In genomic region chr2:224084266-224084892, GRCh38 we compare ENCODE assay signal across 22 cellular contexts. TPM values are rescaled to one million over a fixed set of nuclear protein-coding genes. Genes with fewer than 3 reads are reported as not detected.
A peak's percentile ranks its signal among the peaks of the same experiment; 100 is the strongest.
DNase-seq lines count a peak whose midpoint lies in the region; ATAC-seq and TF ChIP-seq lines count a peak whose summit lies in the region.
"Had no signal": no experiment of that assay in that cellular context is flagged by ENCODE, and none has a peak within 500 bp of the region (broad histone marks: within the 10 kb centered on the region; RNA-seq: fewer than 3 reads in every experiment).

No MANE protein-coding gene starts in this region.

- H3K27ac ChIP-seq in right cardiac atrium (ENCODE audit: low read length) = peak overlapping the region; percentile 62
- no peak overlapping the region for H3K27ac ChIP-seq in prostate gland
- no peak overlapping the region for H3K27ac ChIP-seq in CD8-positive, alpha-beta memory T cell (ENCODE audit: low read depth, low read length)
- H3K27ac ChIP-seq: KMS-11, thyroid gland had no signal

- H3K27ac Mint-ChIP-seq in activated CD4-positive, alpha-beta T cell treated with anti-CD3 and anti-CD28 coated beads for 36 hours = no peak overlapping the region
- H3K27ac Mint-ChIP-seq in WTC11 (no peak overlapping the region), type B pancreatic cell (no peak overlapping the region)
- peak overlapping the region in 1 of 8 donors; percentile 6 for H3K27ac Mint-ChIP-seq in CD8-positive, alpha-beta memory T cell
- H3K27ac Mint-ChIP-seq: activated B cell treated with CpG ODN at 0.5 μM for 24 hours; activated T-helper 2 cell treated with anti-CD3 and anti-CD28 coated beads, Interferon-gamma antibody, Interleukin-2, Interleukin-4, amounts not matched to agents 10 μg/mL and 5 μg/mL and 100 μg/mL, durations not matched to agents 14 hours and 24 hours and 36 hours; T-helper 1 cell treated with Interleukin-12 subunit alpha and Interleukin-12 subunit beta and Interleukin-4 antibody, amounts not matched to agents 30 μg/mL and 1 μg/mL, for 36 hours had no signal

- POLR2A ChIA-PET in activated CD4-positive, alpha-beta T cell treated with anti-CD3 and anti-CD28 coated beads for 36 hours (lab: Charles Lee) = no interaction called here
- POLR2A ChIA-PET in WTC11 (lab: Charles Lee) = no interaction called here
- POLR2A ChIA-PET in CD8-positive, alpha-beta memory T cell (lab: Charles Lee) = no interaction called here

- no peaks in the 10 kb centered on the region for H3K9me3 ChIP-seq in right cardiac atrium (ENCODE audit: control insufficient read depth, low read length)
- no peaks in the 10 kb centered on the region for H3K9me3 ChIP-seq in prostate gland
- H3K9me3 ChIP-seq in CD8-positive, alpha-beta memory T cell (ENCODE audit: low read length) = no peaks in the 10 kb centered on the region
- H3K9me3 ChIP-seq: thyroid gland had no signal

- H3K4me1 Mint-ChIP-seq in activated CD4-positive, alpha-beta T cell treated with anti-CD3 and anti-CD28 coated beads for 36 hours = peaks cover 8% of the 10 kb centered on the region
- H3K4me1 Mint-ChIP-seq in WTC11 (no peaks in the 10 kb centered on the region; the same call in 1 of the 2 replicates), type B pancreatic cell (ENCODE audit: unreplicated experiment) (peaks cover 5% of the 10 kb centered on the region)
- no peaks in the 10 kb centered on the region for H3K4me1 Mint-ChIP-seq in CD8-positive, alpha-beta memory T cell
- H3K4me1 Mint-ChIP-seq: activated B cell treated with CpG ODN at 0.5 μM for 24 hours had no signal

- H3K27me3 Mint-ChIP-seq in activated CD4-positive, alpha-beta T cell treated with anti-CD3 and anti-CD28 coated beads for 36 hours = peaks cover 5% of the 10 kb centered on the region
- no peaks in the 10 kb centered on the region for H3K27me3 Mint-ChIP-seq in WTC11 (ENCODE audit: low read depth)
- H3K27me3 Mint-ChIP-seq in type B pancreatic cell = peaks cover 4% of the 10 kb centered on the region
- H3K27me3 Mint-ChIP-seq in CD8-positive, alpha-beta memory T cell = peaks cover 2 to 24% of the 10 kb centered on the region in 2 donors

- TF ChIP-seq CTCF in WTC11 (IDR thresholded peaks at IDR 0.05) = no peak
- TF ChIP-seq CTCF in type B pancreatic cell (conservative IDR thresholded peaks at IDR 0.05) = no peak
- TF ChIP-seq CTCF in prostate gland (IDR thresholded peaks at IDR 0.05) = no peak

- intact Hi-C loops in activated CD4-positive, alpha-beta T cell treated with anti-CD3 and anti-CD28 coated beads for 36 hours (cut with DNase I, micrococcal nuclease) = no loop called here
- intact Hi-C loops in right cardiac atrium (cut with DNase I) = no loop called here
- intact Hi-C loops in prostate gland (cut with DNase I) = no loop called here

- H3K4me1 ChIP-seq in right cardiac atrium (ENCODE audit: control insufficient read depth, insufficient read depth, low read length) = no peaks in the 10 kb centered on the region
- peaks cover 2% of the 10 kb centered on the region for H3K4me1 ChIP-seq in prostate gland (replicated peaks)
- H3K4me1 ChIP-seq in CD8-positive, alpha-beta memory T cell (ENCODE audit: insufficient read depth, low read length) = no peaks in the 10 kb centered on the region

- no peak for DNase-seq in activated CD4-positive, alpha-beta T cell treated with anti-CD3 and anti-CD28 coated beads for 36 hours
- no peak for DNase-seq in activated CD4-positive, alpha-beta T cell treated with anti-CD3 and anti-CD28 coated beads, Interleukin-2, amount 50 U/mL, for 48 hours
- no peak for DNase-seq in WTC11 (ENCODE audit: low spot score)
- peak in 2 of 3 donors; percentile 22 to 44 for DNase-seq in right cardiac atrium
- no peak for DNase-seq in type B pancreatic cell (ENCODE audit: extremely low spot score, unreplicated experiment)
- no peak for DNase-seq in prostate gland (ENCODE audit: low spot score)
- DNase-seq in Kasumi-1 (lab: John Stamatoyannopoulos, UW) = no peak
- no peak for DNase-seq in CD8-positive, alpha-beta memory T cell
- DNase-seq: 8988T; activated B cell treated with CpG ODN at 0.5 μM for 24 hours; activated CD8-positive, alpha-beta memory T cell treated with anti-CD3 and anti-CD28 coated beads for 24 hours; C1 segment of cervical spinal cord; caudate nucleus; effector CD4-positive, alpha-beta T cell; islet precursor cell; stimulated activated CD4-positive, alpha-beta T cell treated with anti-CD3 and anti-CD28 coated beads, Interleukin-4, amount 100 ng/mL, for 4 hours; stimulated activated CD8-positive, alpha-beta memory T cell treated with anti-CD3 and anti-CD28 coated beads, Interleukin-4, amount 100 ng/mL, for 48 hours; thyroid gland had no signal

- CTCF ChIA-PET in activated CD4-positive, alpha-beta T cell treated with anti-CD3 and anti-CD28 coated beads for 36 hours (lab: Charles Lee) = interaction anchor here (0.6 kb wide), 1 partner anchor 259 kb away, joined by 3 read pairs; no protein-coding TSS in a partner anchor
- CTCF ChIA-PET in WTC11 (lab: Charles Lee) = interaction anchor here (1.4 kb wide), 1 partner anchor 114 kb away, joined by 7 read pairs; no protein-coding TSS in a partner anchor
- CTCF ChIA-PET in CD8-positive, alpha-beta memory T cell (lab: Charles Lee) = no interaction called here

- H3K4me3 ChIP-seq in right cardiac atrium (ENCODE audit: low read length) = no peak overlapping the region
- H3K4me3 ChIP-seq in prostate gland = no peak overlapping the region
- H3K4me3 ChIP-seq in CD8-positive, alpha-beta memory T cell (ENCODE audit: low read length) = no peak overlapping the region
- H3K4me3 ChIP-seq: skin epidermis, thyroid gland had no signal

- no peaks in the 10 kb centered on the region for H3K9me3 Mint-ChIP-seq in activated CD4-positive, alpha-beta T cell treated with anti-CD3 and anti-CD28 coated beads for 36 hours (ENCODE audit: low read depth)
- peaks cover 4% of the 10 kb centered on the region for H3K9me3 Mint-ChIP-seq in WTC11
- H3K9me3 Mint-ChIP-seq in type B pancreatic cell = peaks cover 4% of the 10 kb centered on the region
- H3K9me3 Mint-ChIP-seq in CD8-positive, alpha-beta memory T cell = no peaks in the 10 kb centered on the region
- H3K9me3 Mint-ChIP-seq: activated B cell treated with CpG ODN at 0.5 μM for 24 hours; activated T-helper 2 cell treated with anti-CD3 and anti-CD28 coated beads, Interferon-gamma antibody, Interleukin-2, Interleukin-4, amounts not matched to agents 10 μg/mL and 5 μg/mL and 100 μg/mL, durations not matched to agents 14 hours and 24 hours and 36 hours; T-helper 1 cell treated with Interleukin-12 subunit alpha and Interleukin-12 subunit beta and Interleukin-4 antibody, amounts not matched to agents 30 μg/mL and 1 μg/mL, for 36 hours had no signal

- peak; percentile 61 for ATAC-seq in activated CD4-positive, alpha-beta T cell treated with anti-CD3 and anti-CD28 coated beads for 36 hours
- ATAC-seq in WTC11 = no peak
- peak; percentile 82 to 96 for ATAC-seq in right cardiac atrium

- no peaks in the 10 kb centered on the region for H3K27me3 ChIP-seq in right cardiac atrium (ENCODE audit: control insufficient read depth, insufficient read depth)
- no peaks in the 10 kb centered on the region for H3K27me3 ChIP-seq in prostate gland (replicated peaks; ENCODE audit: insufficient read depth)
- H3K27me3 ChIP-seq in CD8-positive, alpha-beta memory T cell (ENCODE audit: insufficient read depth, low read length, poor library complexity, severe bottlenecking) = no peaks in the 10 kb centered on the region
- H3K27me3 ChIP-seq: thyroid gland had no signal

- no peaks in the 10 kb centered on the region for H3K36me3 ChIP-seq in prostate gland
- no peaks in the 10 kb centered on the region for H3K36me3 ChIP-seq in CD8-positive, alpha-beta memory T cell (ENCODE audit: insufficient read depth, low read length)
- H3K36me3 ChIP-seq: thyroid gland had no signal

- TF ChIP-seq POLR2A in prostate gland (IDR thresholded peaks at IDR 0.05) = no peak

- H3K36me3 Mint-ChIP-seq in activated CD4-positive, alpha-beta T cell treated with anti-CD3 and anti-CD28 coated beads for 36 hours (ENCODE audit: low read depth) = no peaks in the 10 kb centered on the region
- H3K36me3 Mint-ChIP-seq in WTC11 = no peaks in the 10 kb centered on the region
- H3K36me3 Mint-ChIP-seq in type B pancreatic cell = no peaks in the 10 kb centered on the region
- H3K36me3 Mint-ChIP-seq in CD8-positive, alpha-beta memory T cell = no peaks in the 10 kb centered on the region

- H3K4me3 Mint-ChIP-seq in activated CD4-positive, alpha-beta T cell treated with anti-CD3 and anti-CD28 coated beads for 36 hours = no peak overlapping the region
- H3K4me3 Mint-ChIP-seq in WTC11 (no peak overlapping the region), type B pancreatic cell (peak overlapping the region; percentile 12)
- no peak overlapping the region for H3K4me3 Mint-ChIP-seq in CD8-positive, alpha-beta memory T cell
- H3K4me3 Mint-ChIP-seq: activated B cell treated with CpG ODN at 0.5 μM for 24 hours; T-helper 1 cell treated with Interleukin-12 subunit alpha and Interleukin-12 subunit beta and Interleukin-4 antibody, amounts not matched to agents 30 μg/mL and 1 μg/mL, for 36 hours had no signal

- WGBS in right cardiac atrium = 90% methylated on average over 3 of the region's 3 CpGs
- WGBS in prostate gland = 87% methylated on average over 3 of the region's 3 CpGs

TF ChIP-seq in WTC11, 78 proteins besides CTCF, POLR2A, EP300 and RAD21 (continues in another document):
- TF ChIP-seq USF1 (CRISPR knock-in tag; IDR thresholded peaks at IDR 0.05) (0 out of 2 replicates have a peak, but pooled peaks have one; percentile 47), NFE2L1 (CRISPR knock-in tag; IDR thresholded peaks at IDR 0.05) (no peak)
- TF ChIP-seq, protein P1, sequence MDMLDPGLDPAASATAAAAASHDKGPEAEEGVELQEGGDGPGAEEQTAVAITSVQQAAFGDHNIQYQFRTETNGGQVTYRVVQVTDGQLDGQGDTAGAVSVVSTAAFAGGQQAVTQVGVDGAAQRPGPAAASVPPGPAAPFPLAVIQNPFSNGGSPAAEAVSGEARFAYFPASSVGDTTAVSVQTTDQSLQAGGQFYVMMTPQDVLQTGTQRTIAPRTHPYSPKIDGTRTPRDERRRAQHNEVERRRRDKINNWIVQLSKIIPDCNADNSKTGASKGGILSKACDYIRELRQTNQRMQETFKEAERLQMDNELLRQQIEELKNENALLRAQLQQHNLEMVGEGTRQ (CRISPR knock-in tag; IDR thresholded peaks at IDR 0.05) = peak; percentile 70

RNA-seq across cellular contexts. Expression of gene SERPINE2, which starts 45.3 kb away (rescaled TPM):
- total RNA-seq in activated CD4-positive, alpha-beta T cell treated with anti-CD3 and anti-CD28 coated beads for 36 hours = 10 to 100 TPM; 30.9 to 46.6 TPM
- 53.1 to 60.4 TPM (median 54.2 TPM) in 3 replicates for total RNA-seq in WTC11 (2021)
- total RNA-seq in right cardiac atrium = 10 to 100 TPM; 15.4 to 49.4 (median 25.6) TPM
- polyA plus RNA-seq in right cardiac atrium = 24.2 TPM
- total RNA-seq in type B pancreatic cell (ENCODE audit: low replicate concordance) = 23.0 and 37.4 TPM in 2 replicates
- 100 to 1,000 TPM in 1 of 2 donors, 1 to 10 TPM in 1; 2.4 to 158 TPM for total RNA-seq in prostate gland
- 1 to 10 TPM; 5.0 to 6.4 TPM for total RNA-seq in CD8-positive, alpha-beta memory T cell
- 2.2 TPM for polyA plus RNA-seq in CD8-positive, alpha-beta memory T cell

Comparison
In these comparisons a context has a peak if more than half of its experiments do, and no peak if none do; other contexts are left out.
1. DNase-seq: peak in right cardiac atrium (2 of 3); none in activated CD4-positive, alpha-beta T cell treated with anti-CD3 and anti-CD28 coated beads for 36 hours (single experiment), activated CD4-positive, alpha-beta T cell treated with anti-CD3 and anti-CD28 coated beads, Interleukin-2, amount 50 U/mL, for 48 hours (0 of 2), WTC11 (single experiment), type B pancreatic cell (single experiment), prostate gland (single experiment), Kasumi-1 (0 of 2) and CD8-positive, alpha-beta memory T cell (0 of 5).